In genomic region chr2:36967236-36967876, GRCh38 we compare ENCODE assay signal across 8 cellular contexts. TPM values are rescaled to one million over a fixed set of nuclear protein-coding genes. Genes with fewer than 3 reads are reported as not detected.
DNase-seq lines count a peak whose midpoint lies in the region; ATAC-seq and TF ChIP-seq lines count a peak whose summit lies in the region.

No MANE protein-coding gene starts in this region.

- WGBS in esophagus, 2 donors: 21 to 24% methylated on average over 15 of the region's 15 CpGs
- 32 to 39% (median 33%) methylated on average over 15 of the region's 15 CpGs for WGBS in ovary, 3 donors

- no peak for TF ChIP-seq CTCF in Peyer's patch (IDR thresholded peaks at IDR 0.05)
- no peak for TF ChIP-seq CTCF in ovary (IDR thresholded peaks at IDR 0.05)

- no peak for TF ChIP-seq EP300 in ovary (IDR thresholded peaks at IDR 0.05)

- H3K27me3 ChIP-seq in Peyer's patch (no peaks in the 10 kb centered on the region), esophagus (ENCODE audit: control insufficient read depth in 1 of 2, insufficient read depth in 2 of 2, low read length in 2 of 2) (no peaks in the 10 kb centered on the region), ovary (no peaks in the 10 kb centered on the region)

- DNase-seq in NCI-H510A treated with DMSO at 0.1 percent for 48 hours (lab: John Stamatoyannopoulos, UW): peak; percentile 90
- DNase-seq in NCI-H510A (lab: John Stamatoyannopoulos, UW): no peak
- DNase-seq in Peyer's patch: peak in 1 of 3 donors; percentile 63
- DNase-seq in ovary: peak in 1 of 5 donors; percentile 33
- DNase-seq in SIG-M5 (lab: John Stamatoyannopoulos, UW): no peak
- DNase-seq in NCI-H2029 treated with DMSO at 0.1 percent for 48 hours (lab: John Stamatoyannopoulos, UW): no peak

- intact Hi-C loops in ovary (cut with DNase I): no loop called here

- no peaks in the 10 kb centered on the region for H3K36me3 ChIP-seq in Peyer's patch
- no peaks in the 10 kb centered on the region for H3K36me3 ChIP-seq in esophagus (ENCODE audit: control insufficient read depth in 2 of 2, insufficient read depth in 2 of 2, low read length in 1 of 2)
- no peaks in the 10 kb centered on the region for H3K36me3 ChIP-seq in ovary

- H3K4me1 ChIP-seq in Peyer's patch (peaks cover 0 to 9% (median 5%) of the 10 kb centered on the region in 4 donors), esophagus (ENCODE audit: control insufficient read depth in 2 of 2, insufficient read depth in 2 of 2, low read length in 1 of 2) (no peaks in the 10 kb centered on the region), ovary (ENCODE audit: insufficient read depth) (peaks cover 6% of the 10 kb centered on the region)

- no peak for ATAC-seq in HG02938 (IDR thresholded peaks at IDR 0.05; ENCODE audit: unreplicated experiment)

- TF ChIP-seq POLR2A in Peyer's patch (IDR thresholded peaks at IDR 0.05) (no peak), ovary (IDR thresholded peaks at IDR 0.05) (no peak)

- H3K9me3 ChIP-seq in Peyer's patch (no peaks in the 10 kb centered on the region), esophagus (ENCODE audit: control insufficient read depth in 2 of 2, insufficient read depth in 1 of 2, low read depth in 1 of 2, low read length in 1 of 2) (no peaks in the 10 kb centered on the region), ovary (no peaks in the 10 kb centered on the region)

- H3K27ac ChIP-seq in Peyer's patch (peak overlapping the region; percentile 86 to 95 (median 94)), esophagus (ENCODE audit: low read depth in 2 of 2, low read length in 1 of 2) (peak overlapping the region; percentile 96), ovary (peak overlapping the region in 1 of 2 donors; percentile 31)

- H3K4me3 ChIP-seq in Peyer's patch: peak overlapping the region; percentile 56 to 99 (median 90)
- peak overlapping the region; percentile 68 to 70 for H3K4me3 ChIP-seq in esophagus (ENCODE audit: low read depth in 1 of 2, low read length in 2 of 2)
- peak overlapping the region; percentile 64 for H3K4me3 ChIP-seq in ovary

RNA-seq across cellular contexts. Expression of gene STRN, which starts 1.0 kb away (rescaled TPM):
- total RNA-seq in Peyer's patch (10 to 100 TPM; 15.7 to 26.1 (median 24.0) TPM), ovary (10 to 100 TPM; 13.0 to 23.1 (median 19.3) TPM)
- polyA plus RNA-seq in esophagus (10 to 100 TPM in 1 of 2 donors, 1 to 10 TPM in 1; 9.2 to 12.2 TPM), ovary (10 to 100 TPM in 1 of 2 donors, 1 to 10 TPM in 1; 5.7 to 12.0 TPM)
